8 cellular contexts compared by ENCODE assay signal in the genomic region with DNA sequence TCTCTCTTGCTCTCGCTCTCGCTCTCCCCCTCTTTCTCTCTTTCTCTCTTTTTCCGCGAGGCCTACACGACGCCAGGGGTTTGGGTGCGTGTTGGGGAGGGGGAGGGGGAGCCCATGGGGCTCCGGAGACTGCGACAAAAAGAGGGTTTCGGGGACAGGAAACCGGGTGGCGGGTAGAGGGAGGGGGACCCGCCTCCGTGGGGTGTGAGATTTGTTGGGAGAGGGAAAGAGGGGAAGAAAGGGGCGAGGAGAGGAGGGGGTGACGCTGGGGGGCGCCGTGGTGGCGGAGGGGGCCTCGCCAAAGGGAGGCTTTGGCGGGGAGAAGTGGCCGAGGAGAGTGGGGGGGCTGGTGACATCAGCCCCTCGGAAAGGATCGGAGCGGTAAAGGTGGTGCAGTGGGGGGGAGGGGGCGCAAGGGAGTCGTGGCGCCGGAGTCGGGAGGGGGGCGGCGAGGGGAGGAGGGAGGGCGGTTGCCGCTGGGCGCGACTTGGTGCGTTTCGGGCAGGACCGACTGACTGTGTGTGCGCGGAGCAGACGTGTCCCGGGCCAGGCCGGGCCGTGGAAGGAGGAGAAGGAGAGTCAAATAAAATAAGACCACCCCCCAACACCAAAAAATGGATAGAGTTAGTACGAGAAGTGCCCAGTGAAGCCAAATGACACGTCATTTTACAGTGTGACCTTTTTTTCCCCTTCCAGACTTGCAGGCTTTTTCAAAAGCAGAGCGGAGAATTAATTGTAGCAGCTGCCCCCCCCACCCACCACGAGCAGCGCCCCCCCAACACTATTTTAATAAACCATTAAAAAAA. TPM values are rescaled to one million over a fixed set of nuclear protein-coding genes. Genes with fewer than 3 reads are reported as not detected.
DNase-seq lines count a peak whose midpoint lies in the region; ATAC-seq and TF ChIP-seq lines count a peak whose summit lies in the region.

No MANE protein-coding gene starts in this region.

- no peaks in the 10 kb centered on the region for H3K36me3 ChIP-seq in CD8-positive, alpha-beta T cell (ENCODE audit: insufficient read depth, low read length)
- H3K36me3 ChIP-seq in duodenal mucosa (ENCODE audit: control insufficient read depth in 1 of 2, insufficient read depth in 2 of 2, low read length in 2 of 2) (peaks cover 0 to 7% of the 10 kb centered on the region in 2 donors), lung (ENCODE audit: control insufficient read depth in 2 of 2, insufficient read depth in 2 of 2, low read length in 2 of 2) (peaks cover 0 to 3% of the 10 kb centered on the region in 2 donors)

- H3K4me1 ChIP-seq in CD8-positive, alpha-beta T cell (ENCODE audit: insufficient read depth, low read length), result peaks cover 48% of the 10 kb centered on the region
- H3K4me1 ChIP-seq in duodenal mucosa (ENCODE audit: control insufficient read depth in 1 of 2, insufficient read depth in 2 of 2, low read length in 2 of 2) (peaks cover 29 to 44% of the 10 kb centered on the region in 2 donors), lung (ENCODE audit: control insufficient read depth in 2 of 2, insufficient read depth in 2 of 2, low read length in 2 of 2) (peaks cover 5 to 25% of the 10 kb centered on the region in 2 donors)

- H3K27me3 Mint-ChIP-seq in CD8-positive, alpha-beta T cell (ENCODE audit: low read depth), result no peaks in the 10 kb centered on the region
- H3K27me3 Mint-ChIP-seq in activated CD4-positive, alpha-beta memory T cell treated with anti-CD3 and anti-CD28 coated beads for 36 hours, result no peaks in the 10 kb centered on the region

- CTCF ChIA-PET in CD8-positive, alpha-beta T cell (lab: Charles Lee), result no interaction called here
- CTCF ChIA-PET in activated CD4-positive, alpha-beta memory T cell treated with anti-CD3 and anti-CD28 coated beads for 36 hours (lab: Charles Lee), result no interaction called here

- H3K4me1 Mint-ChIP-seq in CD8-positive, alpha-beta T cell (ENCODE audit: low read depth), result peaks cover 55% of the 10 kb centered on the region
- peaks cover 47% of the 10 kb centered on the region for H3K4me1 Mint-ChIP-seq in activated CD4-positive, alpha-beta memory T cell treated with anti-CD3 and anti-CD28 coated beads for 36 hours (ENCODE audit: low read depth)

- H3K27ac Mint-ChIP-seq in CD8-positive, alpha-beta T cell, result peak overlapping the region; percentile 98
- H3K27ac Mint-ChIP-seq in activated CD4-positive, alpha-beta memory T cell treated with anti-CD3 and anti-CD28 coated beads for 36 hours, result peak overlapping the region; percentile 96

- POLR2A ChIA-PET in CD8-positive, alpha-beta T cell (lab: Charles Lee), result interaction anchor here (0.9 to 1.4 kb wide), 6 partner anchors 90 to 259 kb away, joined by 3 to 5 read pairs (median 4); partner anchors contain the start of genes ATP5F1E, NELFCD and PRELID3B
- POLR2A ChIA-PET in activated CD4-positive, alpha-beta memory T cell treated with anti-CD3 and anti-CD28 coated beads for 36 hours (lab: Charles Lee), result interaction anchor here (0.8 to 1.4 kb wide), 2 partner anchors 139 to 151 kb away, joined by 4 to 5 read pairs; no protein-coding TSS in a partner anchor

- no peaks in the 10 kb centered on the region for H3K27me3 ChIP-seq in CD8-positive, alpha-beta T cell (ENCODE audit: insufficient read depth, low read length)
- H3K27me3 ChIP-seq in duodenal mucosa (ENCODE audit: control insufficient read depth in 1 of 2, insufficient read depth in 2 of 2, low read length in 2 of 2), result no peaks in the 10 kb centered on the region
- H3K27me3 ChIP-seq in lung (ENCODE audit: control insufficient read depth, insufficient read depth), result no peaks in the 10 kb centered on the region

- 0% methylated on average over 45 to 49 of the region's 50 CpGs for WGBS in lung, 2 donors

- H3K9me3 Mint-ChIP-seq in CD8-positive, alpha-beta T cell, result no peaks in the 10 kb centered on the region
- H3K9me3 Mint-ChIP-seq in activated CD4-positive, alpha-beta memory T cell treated with anti-CD3 and anti-CD28 coated beads for 36 hours, result no peaks in the 10 kb centered on the region

- no peak for TF ChIP-seq CTCF in CD8-positive, alpha-beta T cell (IDR thresholded peaks at IDR 0.05)
- no peak for TF ChIP-seq CTCF in lung (IDR thresholded peaks at IDR 0.05; ENCODE audit: control extremely low read depth, extremely low read depth)

- DNase-seq in CD8-positive, alpha-beta T cell, result peak; percentile 55 to 83 (median 74)
- DNase-seq in NCI-H524 (lab: John Stamatoyannopoulos, UW) (peak; percentile 82 to 84), lung (ENCODE audit: low spot score) (peak; percentile 67)
- DNase-seq in activated CD4-positive, alpha-beta memory T cell treated with anti-CD3 and anti-CD28 coated beads for 36 hours, result peak; percentile 85
- DNase-seq in stimulated activated CD4-positive, alpha-beta T cell treated with anti-CD3 and anti-CD28 coated beads, TNF-alpha, amount 100 ng/mL, for 48 hours (ENCODE audit: low read depth in 3 of 3), result peak; percentile 48 to 85 (median 59)

- ATAC-seq in CD8-positive, alpha-beta T cell, result peak; percentile 23
- ATAC-seq in HG02623 (IDR thresholded peaks at IDR 0.05; ENCODE audit: unreplicated experiment), result peak; percentile 2
- ATAC-seq in lung (ENCODE audit: insufficient read depth, low FRiP score), result no peak
- ATAC-seq in GM21423 (IDR thresholded peaks at IDR 0.05; ENCODE audit: unreplicated experiment), result no peak

- peak overlapping the region; percentile 63 to 89 for H3K9ac ChIP-seq in duodenal mucosa (ENCODE audit: low read depth in 1 of 2, low read length in 2 of 2)

- intact Hi-C loops in CD8-positive, alpha-beta T cell (cut with DNase I, micrococcal nuclease), result loop anchor here (1.0 to 10.0 kb wide), 8 partner anchors 14 to 1500 kb away; partner anchors contain the start of genes NELFCD (in 1 of the 2), PRELID3B (in 1 of the 2), RAB22A (in 1 of the 2) and RBM38 (in 1 of the 2)
- intact Hi-C loops in activated CD4-positive, alpha-beta memory T cell treated with anti-CD3 and anti-CD28 coated beads for 36 hours (cut with micrococcal nuclease), result loop anchor here (1.0 to 5.0 kb wide), 6 partner anchors 88 to 1500 kb away; partner anchors contain the start of genes ATP5F1E, NELFCD, RAB22A and RBM38

- H3K27ac ChIP-seq in CD8-positive, alpha-beta T cell (ENCODE audit: low read depth, low read length), result peak overlapping the region; percentile 86
- peak overlapping the region; percentile 90 for H3K27ac ChIP-seq in duodenal mucosa (ENCODE audit: low read depth, low read length)
- peak overlapping the region; percentile 95 to 96 for H3K27ac ChIP-seq in lung (ENCODE audit: low read depth in 1 of 2, low read length in 1 of 2)

- no peaks in the 10 kb centered on the region for H3K9me3 ChIP-seq in CD8-positive, alpha-beta T cell (ENCODE audit: low read length)
- no peaks in the 10 kb centered on the region for H3K9me3 ChIP-seq in duodenal mucosa (ENCODE audit: control insufficient read depth in 1 of 2, low read length in 2 of 2)
- no peaks in the 10 kb centered on the region for H3K9me3 ChIP-seq in lung (ENCODE audit: control insufficient read depth in 2 of 2, insufficient read depth in 1 of 2, low read length in 1 of 2)

- H3K4me3 Mint-ChIP-seq in CD8-positive, alpha-beta T cell, result peak overlapping the region; percentile 93
- peak overlapping the region; percentile 91 for H3K4me3 Mint-ChIP-seq in activated CD4-positive, alpha-beta memory T cell treated with anti-CD3 and anti-CD28 coated beads for 36 hours

- peaks cover 37% of the 10 kb centered on the region for H3K36me3 Mint-ChIP-seq in CD8-positive, alpha-beta T cell
- H3K36me3 Mint-ChIP-seq in activated CD4-positive, alpha-beta memory T cell treated with anti-CD3 and anti-CD28 coated beads for 36 hours, result peaks cover 35% of the 10 kb centered on the region

- H3K4me3 ChIP-seq in CD8-positive, alpha-beta T cell (ENCODE audit: low read depth, low read length), result peak overlapping the region; percentile 78
- peak overlapping the region; percentile 75 to 78 for H3K4me3 ChIP-seq in duodenal mucosa (ENCODE audit: low read depth in 1 of 2, low read length in 2 of 2)
- peak overlapping the region; percentile 81 for H3K4me3 ChIP-seq in lung

RNA-seq across cellular contexts. Expression of gene GNAS, which starts 39.8 kb away (rescaled TPM):
- total RNA-seq in CD8-positive, alpha-beta T cell, result 1,000 to 10,000 TPM; 1,064 to 1,097 TPM
- 100 to 1,000 TPM; 658 to 692 TPM for total RNA-seq in activated CD4-positive, alpha-beta memory T cell treated with anti-CD3 and anti-CD28 coated beads for 36 hours
- 1,000 to 10,000 TPM in 1 of 2 donors, 100 to 1,000 TPM in 1; 763 to 1,010 TPM for total RNA-seq in lung
- polyA plus RNA-seq in lung, result 1,000 to 10,000 TPM in 1 of 2 donors, 100 to 1,000 TPM in 1; 638 to 1,238 TPM

RNA-seq across cellular contexts. Expression of gene GNAS-AS1, which starts 41.6 kb away (rescaled TPM):
- under 1 TPM in 1 of 2 experiments, not detected in 1; 0.28 TPM for total RNA-seq in CD8-positive, alpha-beta T cell
- 1 to 10 TPM; 1.1 to 1.3 TPM for total RNA-seq in activated CD4-positive, alpha-beta memory T cell treated with anti-CD3 and anti-CD28 coated beads for 36 hours
- 1 to 10 TPM in 1 of 2 donors, under 1 TPM in 1; 0.80 to 1.9 TPM for total RNA-seq in lung
- under 1 TPM; 0.07 to 0.69 TPM for polyA plus RNA-seq in lung

Comparison
In these comparisons a context has a peak if more than half of its experiments do, and no peak if none do; other contexts are left out.
1. ATAC-seq: peak in CD8-positive, alpha-beta T cell (single experiment) and HG02623 (single experiment); none in lung (single experiment) and GM21423 (single experiment).
2. Peak in every context shown above with its lines, with median percentiles within 50 percentile points of each other: DNase-seq, H3K27ac ChIP-seq and H3K4me3 ChIP-seq.